Comparison of ENCODE assay signal across 11 cellular contexts in the genomic region with DNA sequence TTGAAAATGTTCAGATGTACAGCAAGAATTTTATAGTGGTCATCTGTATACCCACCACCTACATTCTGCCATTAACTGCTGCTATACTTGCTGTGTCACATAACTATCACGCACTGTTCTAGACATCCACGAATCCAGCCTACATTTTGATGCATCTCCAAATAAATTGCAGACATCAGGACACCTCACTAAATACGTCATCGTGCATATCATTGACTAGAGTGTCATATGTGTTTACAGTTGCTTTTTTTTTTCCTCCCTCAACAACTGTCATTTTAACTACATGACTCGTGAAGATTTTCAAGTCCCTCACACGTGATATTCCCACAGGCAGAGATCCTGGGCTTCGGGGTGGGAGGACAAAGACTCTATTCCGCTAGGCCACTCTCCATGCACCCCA. TPM values are rescaled to one million over a fixed set of nuclear protein-coding genes. Genes with fewer than 3 reads are reported as not detected.
A peak's percentile ranks its signal among the peaks of the same experiment; 100 is the strongest.
DNase-seq lines count a peak whose midpoint lies in the region; ATAC-seq and TF ChIP-seq lines count a peak whose summit lies in the region.
"Had no signal": no experiment of that assay in that cellular context is flagged by ENCODE, and none has a peak within 500 bp of the region (broad histone marks: within the 10 kb centered on the region; RNA-seq: fewer than 3 reads in every experiment).

No MANE protein-coding gene starts in this region.

- peaks cover 0 to 2% of the 10 kb centered on the region in 2 donors for H3K27me3 Mint-ChIP-seq in CD8-positive, alpha-beta memory T cell
- no peaks in the 10 kb centered on the region for H3K27me3 Mint-ChIP-seq in natural killer cell treated with Interleukin-12 subunit alpha and Interleukin-12 subunit beta and Interleukin-15 and Interleukin-18, amount 100 ng/mL, for 72 hours

- peak overlapping the region; percentile 89 to 97 (median 92) for H3K4me3 Mint-ChIP-seq in CD8-positive, alpha-beta memory T cell
- H3K4me3 Mint-ChIP-seq in natural killer cell treated with Interleukin-12 subunit alpha and Interleukin-12 subunit beta and Interleukin-15 and Interleukin-18, amount 100 ng/mL, for 72 hours = peak overlapping the region; percentile 93

- H2AFZ ChIP-seq in Loucy (ENCODE audit: low read length) = no peak overlapping the region

- no peaks in the 10 kb centered on the region for H3K9me3 Mint-ChIP-seq in CD8-positive, alpha-beta memory T cell
- no peaks in the 10 kb centered on the region for H3K9me3 Mint-ChIP-seq in natural killer cell treated with Interleukin-12 subunit alpha and Interleukin-12 subunit beta and Interleukin-15 and Interleukin-18, amount 100 ng/mL, for 72 hours

- H3K27me3 ChIP-seq in CD8-positive, alpha-beta memory T cell (ENCODE audit: insufficient read depth, low read length, poor library complexity, severe bottlenecking) = no peaks in the 10 kb centered on the region
- H3K27me3 ChIP-seq in Loucy (ENCODE audit: insufficient read depth, low read length, poor library complexity, severe bottlenecking) = no peaks in the 10 kb centered on the region

- peak overlapping the region; percentile 81 for H3K4me3 ChIP-seq in CD8-positive, alpha-beta memory T cell (ENCODE audit: low read length)
- H3K4me3 ChIP-seq in Loucy (ENCODE audit: low read length, poor library complexity, severe bottlenecking) (peak overlapping the region; percentile 90), lower leg skin (ENCODE audit: low read depth, poor library complexity, severe bottlenecking) (no peak overlapping the region)

- H3K79me2 ChIP-seq in Loucy (ENCODE audit: insufficient read depth, low read length) = peaks cover 37% of the 10 kb centered on the region

- ATAC-seq in natural killer cell treated with Interleukin-12 subunit alpha and Interleukin-12 subunit beta and Interleukin-15 and Interleukin-18, amount 100 ng/mL, for 72 hours = no peak
- ATAC-seq in HG02970 (IDR thresholded peaks at IDR 0.05; ENCODE audit: low FRiP score, unreplicated experiment) = no peak

- POLR2A ChIA-PET in CD8-positive, alpha-beta memory T cell (lab: Charles Lee) = interaction anchor here (2.6 kb wide), 1 partner anchor 13 kb away, joined by 39 read pairs; a partner anchor contains a TSS

- peaks cover 2% of the 10 kb centered on the region; the same call in 1 of the 2 replicates for H3F3A ChIP-seq in Loucy (ENCODE audit: low read depth)

- peaks cover 7% of the 10 kb centered on the region for H3K36me3 ChIP-seq in CD8-positive, alpha-beta memory T cell (ENCODE audit: insufficient read depth, low read length)
- H3K36me3 ChIP-seq in Loucy (ENCODE audit: insufficient read depth, low read length) = peaks cover 5% of the 10 kb centered on the region; the same call in 1 of the 2 replicates

- no peak overlapping the region for H3K27ac ChIP-seq in CD8-positive, alpha-beta memory T cell (ENCODE audit: low read depth, low read length)

- no peak for TF ChIP-seq POLR2A in lower leg skin (IDR thresholded peaks at IDR 0.05)

- H3K4me2 ChIP-seq in Loucy (ENCODE audit: low read depth, low read length, poor library complexity, severe bottlenecking) = peak overlapping the region; percentile 89

- DNase-seq in CD8-positive, alpha-beta memory T cell = no peak
- peak; percentile 23 for DNase-seq in cerebellum (ENCODE audit: low spot score)
- DNase-seq in natural killer cell treated with Interleukin-12 subunit alpha and Interleukin-12 subunit beta and Interleukin-15 and Interleukin-18, amount 100 ng/mL, for 72 hours (ENCODE audit: low spot score) = no peak
- DNase-seq in NCI-H510A (lab: John Stamatoyannopoulos, UW) = no peak
- no peak for DNase-seq in AML-193 (lab: John Stamatoyannopoulos, UW)
- DNase-seq in lower leg skin (ENCODE audit: low spot score in 2 of 2) = no peak

- peaks cover 44% of the 10 kb centered on the region for H3K4me1 ChIP-seq in CD8-positive, alpha-beta memory T cell (ENCODE audit: insufficient read depth, low read length)
- H3K4me1 ChIP-seq in Loucy (ENCODE audit: insufficient read depth, low read length, poor library complexity, severe bottlenecking) = peaks cover 36% of the 10 kb centered on the region

- H3K36me3 Mint-ChIP-seq in CD8-positive, alpha-beta memory T cell = peaks cover 6 to 29% (median 8%) of the 10 kb centered on the region in 3 donors
- H3K36me3 Mint-ChIP-seq in natural killer cell treated with Interleukin-12 subunit alpha and Interleukin-12 subunit beta and Interleukin-15 and Interleukin-18, amount 100 ng/mL, for 72 hours = peaks cover 14% of the 10 kb centered on the region

- H4K20me1 ChIP-seq in Loucy (ENCODE audit: insufficient read depth, low read length, poor library complexity, severe bottlenecking) = peaks cover 5% of the 10 kb centered on the region

- no peaks in the 10 kb centered on the region for H3K9me3 ChIP-seq in CD8-positive, alpha-beta memory T cell (ENCODE audit: low read length)
- no peaks in the 10 kb centered on the region for H3K9me3 ChIP-seq in Loucy (ENCODE audit: insufficient read depth, low read depth, low read length)

- no peaks in the 10 kb centered on the region for H3K9me2 ChIP-seq in Loucy (replicated peaks; ENCODE audit: low read depth, low read length)

- intact Hi-C loops in lower leg skin (cut with DNase I; ENCODE audit: low total_unique reads) = no loop called here

- CTCF ChIA-PET in CD8-positive, alpha-beta memory T cell (lab: Charles Lee) = interaction anchor here (1.5 to 6.8 kb wide), 3 partner anchors 10 to 41 kb away, joined by 3 to 69 read pairs (median 9); no protein-coding TSS in a partner anchor

- peak overlapping the region; percentile 33 to 96 (median 90) for H3K27ac Mint-ChIP-seq in CD8-positive, alpha-beta memory T cell
- peak overlapping the region; percentile 72 to 84 for H3K27ac Mint-ChIP-seq in natural killer cell treated with Interleukin-12 subunit alpha and Interleukin-12 subunit beta and Interleukin-15 and Interleukin-18, amount 100 ng/mL, for 72 hours

- 64 to 68% methylated on average over 8 of the region's 8 CpGs for WGBS in lower leg skin, 2 donors

- TF ChIP-seq CTCF in Loucy (conservative IDR thresholded peaks at IDR 0.05; ENCODE audit: low read length) = no peak
- TF ChIP-seq CTCF in lower leg skin (IDR thresholded peaks at IDR 0.05) = no peak

- peaks cover 44 to 60% (median 58%) of the 10 kb centered on the region in 3 donors for H3K4me1 Mint-ChIP-seq in CD8-positive, alpha-beta memory T cell
- H3K4me1 Mint-ChIP-seq in natural killer cell treated with Interleukin-12 subunit alpha and Interleukin-12 subunit beta and Interleukin-15 and Interleukin-18, amount 100 ng/mL, for 72 hours (ENCODE audit: low read depth in 2 of 2) = peaks cover 35 to 36% of the 10 kb centered on the region in 2 donors

- H3K9ac ChIP-seq in Loucy (ENCODE audit: low read depth, low read length, poor library complexity, severe bottlenecking) = peak overlapping the region; percentile 89

RNA-seq across cellular contexts. Expression of a gene that starts 1.0 kb away (rescaled TPM):
- total RNA-seq in CD8-positive, alpha-beta memory T cell = 10 to 100 TPM; 22.6 to 23.3 TPM
- 11.9 TPM for polyA plus RNA-seq in CD8-positive, alpha-beta memory T cell
- total RNA-seq in cerebellum (9.0 TPM), lower leg skin (1 to 10 TPM; 2.7 to 5.6 (median 3.9) TPM)
- total RNA-seq in natural killer cell treated with Interleukin-12 subunit alpha and Interleukin-12 subunit beta and Interleukin-15 and Interleukin-18, amount 100 ng/mL, for 72 hours = 10 to 100 TPM; 13.1 to 31.6 TPM

RNA-seq across cellular contexts. Expression of a gene that starts 13.5 kb away (rescaled TPM):
- 10 to 100 TPM; 33.4 to 36.5 TPM for total RNA-seq in CD8-positive, alpha-beta memory T cell
- 4.5 TPM for polyA plus RNA-seq in CD8-positive, alpha-beta memory T cell
- total RNA-seq in cerebellum (29.2 TPM), lower leg skin (10 to 100 TPM in 2 of 4 donors, 1 to 10 TPM in 2; 6.6 to 12.4 (median 10.2) TPM)
- total RNA-seq in natural killer cell treated with Interleukin-12 subunit alpha and Interleukin-12 subunit beta and Interleukin-15 and Interleukin-18, amount 100 ng/mL, for 72 hours = 10 to 100 TPM; 23.6 to 36.8 TPM

RNA-seq across cellular contexts. Expression of a gene that starts 20.3 kb away (rescaled TPM):
- total RNA-seq in CD8-positive, alpha-beta memory T cell = not detected
- not detected for polyA plus RNA-seq in CD8-positive, alpha-beta memory T cell
- total RNA-seq in cerebellum = not detected
- not detected for total RNA-seq in natural killer cell treated with Interleukin-12 subunit alpha and Interleukin-12 subunit beta and Interleukin-15 and Interleukin-18, amount 100 ng/mL, for 72 hours
- total RNA-seq in lower leg skin = not detected
- total RNA-seq: bronchial epithelial cell; kidney epithelial cell; T-helper 1 cell treated with Interleukin-12 subunit alpha and Interleukin-12 subunit beta and Interleukin-4 antibody, amounts not matched to agents 30 ng/mL and 1 ng/mL, for 36 hours had no signal
